In the genomic region with DNA sequence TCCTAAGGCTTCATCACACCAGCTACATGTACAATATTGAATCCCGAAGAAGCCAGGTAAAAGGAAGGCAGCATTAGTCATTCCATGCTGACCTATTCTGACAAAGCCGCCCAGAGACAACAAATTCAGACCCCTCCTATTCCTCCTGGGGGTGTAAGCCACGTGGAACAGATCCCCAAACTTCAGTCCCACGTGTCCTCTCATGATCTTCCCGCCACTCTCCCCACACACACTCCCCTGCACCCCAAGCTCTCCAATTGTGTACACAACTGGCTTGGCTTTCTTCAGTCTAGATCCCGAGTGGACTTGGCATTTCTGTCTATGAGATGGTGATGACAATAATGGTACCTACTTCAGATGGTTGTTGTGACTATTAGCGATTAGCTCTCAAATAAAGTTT, we compare ENCODE assay signal across 38 cellular contexts. TPM values are rescaled to one million over a fixed set of nuclear protein-coding genes. Genes with fewer than 3 reads are reported as not detected.
"Had no signal": no experiment of that assay in that cellular context is flagged by ENCODE, and none has a peak within 500 bp of the region (broad histone marks: within the 10 kb centered on the region; RNA-seq: fewer than 3 reads in every experiment).

No MANE protein-coding gene starts in this region.

- H3K9me3 ChIP-seq: MG63 had no signal

- DNase-seq: Karpas-422, Kasumi-1, MG63, MM.1S, MV-4-11, NCI-H1048, NCI-H1092, NCI-H1092 treated with DMSO at 0.1 percent for 48 hours, NCI-H1105, NCI-H1105 treated with DMSO at 0.1 percent for 48 hours, NCI-H1417, NCI-H1417 treated with DMSO at 0.1 percent for 48 hours, NCI-H1436, NCI-H1436 treated with DMSO at 0.1 percent for 48 hours, NCI-H146, NCI-H1694, NCI-H1694 treated with DMSO at 0.1 percent for 48 hours, NCI-H187, NCI-H187 treated with DMSO at 0.1 percent for 48 hours, NCI-H1930, NCI-H2029, NCI-H2029 treated with DMSO at 0.1 percent for 48 hours, NCI-H2081, NCI-H2081 treated with DMSO at 0.1 percent for 48 hours, NCI-H2107, NCI-H2171, NCI-H2171 treated with DMSO at 0.1 percent for 48 hours, NCI-H2227 treated with DMSO at 0.1 percent for 48 hours, NCI-H226, NCI-H345, NCI-H446, NCI-H446 treated with DMSO at 0.1 percent for 48 hours, NCI-H510A, NCI-H510A treated with DMSO at 0.1 percent for 48 hours had no signal

- H3K4me3 ChIP-seq: MG63 had no signal

- H3K36me3 ChIP-seq: MG63 had no signal

RNA-seq across cellular contexts. Expression of a gene that starts 8.6 kb away (rescaled TPM):
- total RNA-seq: LHCN-M2, M059J, MCF 10A, NCI-H460 had no signal

RNA-seq across cellular contexts. Expression of a gene that starts 19.9 kb away (rescaled TPM):
- total RNA-seq: MCF 10A, NCI-H460 had no signal

RNA-seq across cellular contexts. Expression of a gene that starts 54.5 kb away (rescaled TPM):
- total RNA-seq: LHCN-M2, M059J, MCF 10A, NCI-H460 had no signal
